In genomic region chr5:138466900-138467710, GRCh38 we compare ENCODE assay signal across 9 cellular contexts. TPM values are rescaled to one million over a fixed set of nuclear protein-coding genes. Genes with fewer than 3 reads are reported as not detected.
A peak's percentile ranks its signal among the peaks of the same experiment; 100 is the strongest.
DNase-seq lines count a peak whose midpoint lies in the region; ATAC-seq and TF ChIP-seq lines count a peak whose summit lies in the region.
"Had no signal": no experiment of that assay in that cellular context is flagged by ENCODE, and none has a peak within 500 bp of the region (broad histone marks: within the 10 kb centered on the region; RNA-seq: fewer than 3 reads in every experiment).

No MANE protein-coding gene starts in this region.

- in situ Hi-C loops in transverse colon (cut with MboI; ENCODE audit: low pct_ligation_motif_present in 1 of 4, low pct_unique_long_range_greater_than_20kb in 1 of 4, low sequenced_read_pairs in 3 of 4) = no loop called here

- peak overlapping the region in 3 of 4 donors; percentile 42 to 99 (median 95) for H3K27ac ChIP-seq in transverse colon
- H3K27ac ChIP-seq: SJSA1 had no signal

- peak overlapping the region; percentile 39 to 74 (median 66) for H3K27ac Mint-ChIP-seq in brain

- peaks cover 12 to 27% (median 20%) of the 10 kb centered on the region in 4 donors for H3K4me1 ChIP-seq in transverse colon

- peak overlapping the region; percentile 85 to 94 (median 88) for H3K4me3 Mint-ChIP-seq in brain

- H3K27me3 ChIP-seq in transverse colon = no peaks in the 10 kb centered on the region
- H3K27me3 ChIP-seq: SJSA1 had no signal

- peak; percentile 71 for DNase-seq in activated effector memory CD4-positive, alpha-beta T cell treated with anti-CD3 and anti-CD28 coated beads, Interleukin-2, amount 50 U/mL, for 16 hours
- DNase-seq in activated effector memory CD4-positive, alpha-beta T cell treated with Interleukin-2 at 50 U/mL for 16 hours = no peak
- DNase-seq in lower leg skin (ENCODE audit: low spot score in 2 of 2) = no peak
- peak; percentile 51 for DNase-seq in transverse colon

- H3K4me1 Mint-ChIP-seq in brain = peaks cover 37% of the 10 kb centered on the region

- no peak for TF ChIP-seq POLR2A in lower leg skin (IDR thresholded peaks at IDR 0.05)
- TF ChIP-seq POLR2A in transverse colon (IDR thresholded peaks at IDR 0.05) = peak; percentile 18

- TF ChIP-seq CTCF in brain (conservative IDR thresholded peaks at IDR 0.05) = no peak
- no peak for TF ChIP-seq CTCF in lower leg skin (IDR thresholded peaks at IDR 0.05)
- no peak for TF ChIP-seq CTCF in transverse colon (IDR thresholded peaks at IDR 0.05)

- H3K9me3 Mint-ChIP-seq in brain = peaks cover 0 to 19% (median 3%) of the 10 kb centered on the region in 5 experiments

- H3K4me3 ChIP-seq in lower leg skin (ENCODE audit: low read depth, poor library complexity, severe bottlenecking) (peak overlapping the region; percentile 61), transverse colon (peak overlapping the region in 3 of 4 donors; percentile 75 to 87 (median 85))

- H3K36me3 ChIP-seq in transverse colon = no peaks in the 10 kb centered on the region

- no peaks in the 10 kb centered on the region for H3K9me3 ChIP-seq in transverse colon

- peaks cover 13% of the 10 kb centered on the region for H3K27me3 Mint-ChIP-seq in brain

- peaks cover 25% of the 10 kb centered on the region for H3K36me3 Mint-ChIP-seq in brain

- ATAC-seq in GM19463 (IDR thresholded peaks at IDR 0.05; ENCODE audit: unreplicated experiment) (no peak), HG03521 (IDR thresholded peaks at IDR 0.05; ENCODE audit: unreplicated experiment) (no peak), GM21381 (IDR thresholded peaks at IDR 0.05; ENCODE audit: unreplicated experiment) (no peak)

- intact Hi-C loops in lower leg skin (cut with DNase I; ENCODE audit: low total_unique reads) = loop anchor here (10.0 kb wide), 1 partner anchor 78 kb away; the partner anchor contains the start of gene ETF1
- intact Hi-C loops in transverse colon (cut with DNase I; ENCODE audit: low total_unique reads) = no loop called here

- 76 to 85% methylated on average over 45 of the region's 45 CpGs for WGBS in lower leg skin, 2 donors
- WGBS in transverse colon (ENCODE audit: low coverage in 1 of 2), 2 donors = 91 to 100% methylated on average over 1 to 45 of the region's 45 CpGs

- TF ChIP-seq EP300 in transverse colon (IDR thresholded peaks at IDR 0.05; ENCODE audit: low read depth) = no peak

RNA-seq across cellular contexts. Expression of gene EGR1, which starts 1.8 kb away (rescaled TPM):
- polyA plus RNA-seq in brain (ENCODE audit: insufficient read depth, low read depth, low replicate concordance) = 6.8 TPM
- total RNA-seq in lower leg skin = 100 to 1,000 TPM in 1 of 4 donors, 10 to 100 TPM in 3; 37.5 to 110 (median 47.8) TPM
- total RNA-seq in transverse colon = 10 to 100 TPM; 56.0 to 69.9 (median 65.0) TPM

RNA-seq across cellular contexts. Expression of gene REEP2, which starts 28.2 kb away (rescaled TPM):
- polyA plus RNA-seq in brain (ENCODE audit: insufficient read depth, low read depth, low replicate concordance) = 111 TPM
- total RNA-seq in lower leg skin (1 to 10 TPM in 3 of 4 donors, under 1 TPM in 1; 0.95 to 7.6 (median 1.8) TPM), transverse colon (1 to 10 TPM; 2.9 to 6.4 (median 4.8) TPM)

Comparison
In these comparisons a context has a peak if more than half of its experiments do, and no peak if none do; other contexts are left out.
1. DNase-seq: peak in activated effector memory CD4-positive, alpha-beta T cell treated with anti-CD3 and anti-CD28 coated beads, Interleukin-2, amount 50 U/mL, for 16 hours (single experiment) and transverse colon (single experiment); none in activated effector memory CD4-positive, alpha-beta T cell treated with Interleukin-2 at 50 U/mL for 16 hours (single experiment) and lower leg skin (0 of 2).